3 cellular contexts compared by ENCODE assay signal in genomic region chr3:621714-622113, GRCh38.
"Had no signal": no experiment of that assay in that cellular context is flagged by ENCODE, and none has a peak within 500 bp of the region (broad histone marks: within the 10 kb centered on the region; RNA-seq: fewer than 3 reads in every experiment).

No MANE protein-coding gene starts in this region.

- DNase-seq: GDM1, GF-D8 had no signal

- H3K4me3 ChIP-seq: GM12878 had no signal
